18 cellular contexts compared by ENCODE assay signal in the genomic region with DNA sequence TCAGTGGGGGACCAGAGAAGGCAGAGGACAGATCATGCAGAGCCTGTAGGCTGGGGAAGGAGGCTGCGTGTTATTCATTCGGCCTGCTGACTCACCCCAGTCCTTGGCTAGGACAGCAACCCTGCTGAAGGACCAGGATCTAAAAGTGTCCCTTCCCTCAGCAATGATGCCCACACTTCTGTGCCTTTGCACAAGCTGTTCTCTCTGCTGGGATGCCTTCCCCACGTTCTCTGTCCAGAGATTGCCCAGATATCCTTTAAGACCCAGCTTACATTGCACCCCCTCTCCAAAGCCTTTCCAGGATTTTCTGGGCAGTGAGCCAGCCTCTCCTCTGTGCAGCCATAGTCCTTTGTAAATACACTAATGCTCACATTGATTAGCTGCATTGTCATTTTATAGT.
A peak's percentile ranks its signal among the peaks of the same experiment; 100 is the strongest.
DNase-seq lines count a peak whose midpoint lies in the region; ATAC-seq lines count a peak whose summit lies in the region.
"Had no signal": no experiment of that assay in that cellular context is flagged by ENCODE, and none has a peak within 500 bp of the region (broad histone marks: within the 10 kb centered on the region; RNA-seq: fewer than 3 reads in every experiment).

No MANE protein-coding gene starts in this region.

- intact Hi-C loops in activated T-helper 2 cell treated with anti-CD3 and anti-CD28 coated beads, Interferon-gamma antibody, Interleukin-2, Interleukin-4, amounts not matched to agents 10 μg/mL and 5 μg/mL and 100 μg/mL, durations not matched to agents 14 hours and 24 hours and 36 hours (cut with micrococcal nuclease), result no loop called here
- intact Hi-C loops in right cardiac atrium (cut with DNase I), result no loop called here

- no peaks in the 10 kb centered on the region for H3K4me1 Mint-ChIP-seq in activated T-helper 2 cell treated with anti-CD3 and anti-CD28 coated beads, Interferon-gamma antibody, Interleukin-2, Interleukin-4, amounts not matched to agents 10 μg/mL and 5 μg/mL and 100 μg/mL, durations not matched to agents 14 hours and 24 hours and 36 hours (ENCODE audit: low read depth)
- H3K4me1 Mint-ChIP-seq in activated naive CD8-positive, alpha-beta T cell treated with anti-CD3 and anti-CD28 coated beads, Interleukin-2, amount 50 U/mL, for 24 hours, result no peaks in the 10 kb centered on the region
- H3K4me1 Mint-ChIP-seq: activated naive CD4-positive, alpha-beta T cell treated with anti-CD3 and anti-CD28 coated beads, Interleukin-2, amount 10 ng/mL, durations not matched to agents 7 days and 5 days; central memory CD8-positive, alpha-beta T cell had no signal

- in situ Hi-C loops in HAP-1 (cut with MboI; ENCODE audit: low sequenced_read_pairs), result no loop called here

- no peak overlapping the region for H3K27ac ChIP-seq in right cardiac atrium (ENCODE audit: low read length)
- H3K27ac ChIP-seq: BLaER1, esophagus muscularis mucosa, prostate gland had no signal

- no peaks in the 10 kb centered on the region for H3K36me3 Mint-ChIP-seq in activated T-helper 2 cell treated with anti-CD3 and anti-CD28 coated beads, Interferon-gamma antibody, Interleukin-2, Interleukin-4, amounts not matched to agents 10 μg/mL and 5 μg/mL and 100 μg/mL, durations not matched to agents 14 hours and 24 hours and 36 hours (ENCODE audit: low read depth)
- no peaks in the 10 kb centered on the region for H3K36me3 Mint-ChIP-seq in activated naive CD8-positive, alpha-beta T cell treated with anti-CD3 and anti-CD28 coated beads, Interleukin-2, amount 50 U/mL, for 24 hours (ENCODE audit: low read depth)
- H3K36me3 Mint-ChIP-seq: activated naive CD4-positive, alpha-beta T cell treated with anti-CD3 and anti-CD28 coated beads, Interleukin-2, amount 10 ng/mL, durations not matched to agents 7 days and 5 days had no signal

- no peak overlapping the region for H3K4me3 Mint-ChIP-seq in activated T-helper 2 cell treated with anti-CD3 and anti-CD28 coated beads, Interferon-gamma antibody, Interleukin-2, Interleukin-4, amounts not matched to agents 10 μg/mL and 5 μg/mL and 100 μg/mL, durations not matched to agents 14 hours and 24 hours and 36 hours (ENCODE audit: low read depth)
- no peak overlapping the region for H3K4me3 Mint-ChIP-seq in activated naive CD8-positive, alpha-beta T cell treated with anti-CD3 and anti-CD28 coated beads, Interleukin-2, amount 50 U/mL, for 24 hours
- H3K4me3 Mint-ChIP-seq: activated naive CD4-positive, alpha-beta T cell treated with anti-CD3 and anti-CD28 coated beads, Interleukin-2, amount 10 ng/mL, durations not matched to agents 7 days and 5 days; central memory CD8-positive, alpha-beta T cell had no signal

- H3K27me3 ChIP-seq in HAP-1 (ENCODE audit: low read depth), result no peaks in the 10 kb centered on the region
- no peaks in the 10 kb centered on the region for H3K27me3 ChIP-seq in right cardiac atrium (ENCODE audit: control insufficient read depth, insufficient read depth)
- H3K27me3 ChIP-seq: BLaER1, esophagus muscularis mucosa had no signal

- H3K27me3 Mint-ChIP-seq in activated T-helper 2 cell treated with anti-CD3 and anti-CD28 coated beads, Interferon-gamma antibody, Interleukin-2, Interleukin-4, amounts not matched to agents 10 μg/mL and 5 μg/mL and 100 μg/mL, durations not matched to agents 14 hours and 24 hours and 36 hours (ENCODE audit: low read depth), result no peaks in the 10 kb centered on the region
- peaks cover 9% of the 10 kb centered on the region for H3K27me3 Mint-ChIP-seq in activated naive CD8-positive, alpha-beta T cell treated with anti-CD3 and anti-CD28 coated beads, Interleukin-2, amount 50 U/mL, for 24 hours

- H3K4me1 ChIP-seq in HAP-1, result no peaks in the 10 kb centered on the region
- H3K4me1 ChIP-seq in right cardiac atrium (ENCODE audit: control insufficient read depth, insufficient read depth, low read length), result no peaks in the 10 kb centered on the region
- H3K4me1 ChIP-seq: esophagus muscularis mucosa, prostate gland had no signal

- H3K4me3 ChIP-seq in HAP-1 (no peak overlapping the region), right cardiac atrium (ENCODE audit: low read length) (no peak overlapping the region)
- H3K4me3 ChIP-seq: BLaER1, esophagus muscularis mucosa, mucosa of descending colon, prostate gland had no signal

- no peaks in the 10 kb centered on the region for H3K9me3 ChIP-seq in HAP-1
- no peaks in the 10 kb centered on the region for H3K9me3 ChIP-seq in right cardiac atrium (ENCODE audit: control insufficient read depth, low read length)
- H3K9me3 ChIP-seq: BLaER1, esophagus muscularis mucosa, mucosa of descending colon, prostate gland had no signal

- WGBS in right cardiac atrium, result 47% methylated on average over 3 of the region's 3 CpGs

- ATAC-seq in activated naive CD8-positive, alpha-beta T cell treated with anti-CD3 and anti-CD28 coated beads, Interleukin-2, amount 50 U/mL, for 24 hours, result no peak
- ATAC-seq in right cardiac atrium, result no peak
- ATAC-seq: mucosa of descending colon, Panc1 had no signal

- DNase-seq in AG20443 (ENCODE audit: low spot score), result peak; percentile 65
- DNase-seq in HAP-1 (ENCODE audit: low spot score in 2 of 2), result peak; percentile 20 to 64
- peak; percentile 93 for DNase-seq in NCI-H510A treated with DMSO at 0.1 percent for 48 hours (lab: John Stamatoyannopoulos, UW)
- DNase-seq in fibroblast of peridontal ligament (ENCODE audit: extremely low read depth), result peak; percentile 52
- no peak for DNase-seq in activated T-helper 2 cell treated with anti-CD3 and anti-CD28 coated beads, Interferon-gamma antibody, Interleukin-2, Interleukin-4, amounts not matched to agents 10 μg/mL and 5 μg/mL and 100 μg/mL, durations not matched to agents 14 hours and 24 hours and 36 hours (ENCODE audit: low spot score)
- no peak for DNase-seq in activated naive CD8-positive, alpha-beta T cell treated with anti-CD3 and anti-CD28 coated beads, Interleukin-2, amount 50 U/mL, for 24 hours
- DNase-seq in right cardiac atrium, result no peak
- no peak for DNase-seq in effector CD8-positive, alpha-beta T cell (lab: John Stamatoyannopoulos, UW)
- DNase-seq: activated naive CD4-positive, alpha-beta T cell treated with anti-CD3 and anti-CD28 coated beads, Interleukin-2, amount 10 ng/mL, durations not matched to agents 7 days and 5 days; mucosa of descending colon; stimulated activated CD4-positive, alpha-beta T cell treated with anti-CD3 and anti-CD28 coated beads, Interleukin-2, amount 100 ng/mL, for 48 hours; stimulated activated naive CD4-positive, alpha-beta T cell; T-helper 9 cell had no signal

- H3K27ac Mint-ChIP-seq in activated T-helper 2 cell treated with anti-CD3 and anti-CD28 coated beads, Interferon-gamma antibody, Interleukin-2, Interleukin-4, amounts not matched to agents 10 μg/mL and 5 μg/mL and 100 μg/mL, durations not matched to agents 14 hours and 24 hours and 36 hours, result no peak overlapping the region
- no peak overlapping the region for H3K27ac Mint-ChIP-seq in activated naive CD8-positive, alpha-beta T cell treated with anti-CD3 and anti-CD28 coated beads, Interleukin-2, amount 50 U/mL, for 24 hours
- H3K27ac Mint-ChIP-seq: activated naive CD4-positive, alpha-beta T cell treated with anti-CD3 and anti-CD28 coated beads, Interleukin-2, amount 10 ng/mL, durations not matched to agents 7 days and 5 days had no signal

- no peaks in the 10 kb centered on the region for H3K9me3 Mint-ChIP-seq in activated T-helper 2 cell treated with anti-CD3 and anti-CD28 coated beads, Interferon-gamma antibody, Interleukin-2, Interleukin-4, amounts not matched to agents 10 μg/mL and 5 μg/mL and 100 μg/mL, durations not matched to agents 14 hours and 24 hours and 36 hours
- no peaks in the 10 kb centered on the region for H3K9me3 Mint-ChIP-seq in activated naive CD8-positive, alpha-beta T cell treated with anti-CD3 and anti-CD28 coated beads, Interleukin-2, amount 50 U/mL, for 24 hours
- H3K9me3 Mint-ChIP-seq: activated naive CD4-positive, alpha-beta T cell treated with anti-CD3 and anti-CD28 coated beads, Interleukin-2, amount 10 ng/mL, durations not matched to agents 7 days and 5 days; central memory CD8-positive, alpha-beta T cell had no signal

- no peaks in the 10 kb centered on the region; the same call in 1 of the 2 replicates for H3K36me3 ChIP-seq in HAP-1 (replicated peaks)
- H3K36me3 ChIP-seq: BLaER1, esophagus muscularis mucosa, prostate gland had no signal

Comparison
In these comparisons a context has a peak if more than half of its experiments do, and no peak if none do; other contexts are left out.
1. DNase-seq: peak in AG20443 (single experiment), HAP-1 (2 of 2), NCI-H510A treated with DMSO at 0.1 percent for 48 hours (single experiment) and fibroblast of peridontal ligament (single experiment); none in activated T-helper 2 cell treated with anti-CD3 and anti-CD28 coated beads, Interferon-gamma antibody, Interleukin-2, Interleukin-4, amounts not matched to agents 10 μg/mL and 5 μg/mL and 100 μg/mL, durations not matched to agents 14 hours and 24 hours and 36 hours (single experiment), activated naive CD8-positive, alpha-beta T cell treated with anti-CD3 and anti-CD28 coated beads, Interleukin-2, amount 50 U/mL, for 24 hours (single experiment), right cardiac atrium (0 of 3) and effector CD8-positive, alpha-beta T cell (single experiment).